Comparison of ENCODE assay signal across 25 cellular contexts in genomic region chr12:101901782-101902181, GRCh38.
"Had no signal": no experiment of that assay in that cellular context is flagged by ENCODE, and none has a peak within 500 bp of the region (broad histone marks: within the 10 kb centered on the region; RNA-seq: fewer than 3 reads in every experiment).

No MANE protein-coding gene starts in this region.

- ATAC-seq: activated CD4-positive, alpha-beta T cell treated with anti-CD3 and anti-CD28 coated beads for 36 hours; activated T-cell treated with anti-CD3 and anti-CD28 coated beads, Interleukin-2, amount 50 U/mL, for 4 hours; activated T-helper 17 cell treated with anti-CD3 and anti-CD28 coated beads, Interleukin-2, amount 50 U/mL, for 72 hours; esophagus mucosa; T-helper 17 cell had no signal

- DNase-seq: activated CD4-positive, alpha-beta memory T cell treated with anti-CD3 and anti-CD28 coated beads for 36 hours; activated CD4-positive, alpha-beta T cell treated with anti-CD3 and anti-CD28 coated beads for 36 hours; activated CD4-positive, alpha-beta T cell treated with anti-CD3 and anti-CD28 coated beads, Interleukin-2, amount 10 ng/mL, durations not matched to agents 24 days and 14 days; activated CD4-positive, CD25-positive, alpha-beta regulatory T cell; activated CD4-positive, CD25-positive, alpha-beta regulatory T cell treated with anti-CD3 and anti-CD28 coated beads, Interleukin-2, amount 50 U/mL, for 72 hours; activated CD8-positive, alpha-beta memory T cell treated with anti-CD3 and anti-CD28 coated beads for 24 hours; activated effector memory CD4-positive, alpha-beta T cell treated with Interleukin-2 at 50 U/mL for 16 hours; activated gamma-delta T cell treated with Interleukin-2 at 50 U/mL for 16 hours; activated naive CD4-positive, alpha-beta T cell treated with anti-CD3 and anti-CD28 coated beads, Interleukin-2, amount 50 U/mL, for 16 hours; activated naive CD4-positive, alpha-beta T cell treated with Interleukin-2 at 50 U/mL for 16 hours; activated T-cell treated with anti-CD3 and anti-CD28 coated beads, Interleukin-2, amount 50 U/mL, for 4 hours; amniotic stem cell; anterior cingulate cortex; brain microvascular endothelial cell; cortex of kidney; effector CD8-positive, alpha-beta T cell; foreskin fibroblast; glutamatergic neuron; T-helper 1 cell; T-helper 17 cell; T1000 had no signal

- H3K4me3 Mint-ChIP-seq: activated CD4-positive, alpha-beta memory T cell treated with anti-CD3 and anti-CD28 coated beads for 36 hours; activated CD4-positive, alpha-beta T cell treated with anti-CD3 and anti-CD28 coated beads for 36 hours; activated CD4-positive, alpha-beta T cell treated with anti-CD3 and anti-CD28 coated beads, Interleukin-2, amount 10 ng/mL, durations not matched to agents 24 days and 14 days; activated naive CD8-positive, alpha-beta T cell; activated T-cell treated with anti-CD3 and anti-CD28 coated beads, Interleukin-2, amount 50 U/mL, for 4 hours; activated T-helper 17 cell treated with anti-CD3 and anti-CD28 coated beads, Interleukin-2, amount 50 U/mL, for 72 hours; T-helper 17 cell; T-helper 2 cell treated with Interferon-gamma antibody and Interleukin-4, amounts not matched to agents 5 μg/mL and 100 μg/mL, for 36 hours had no signal

- H3K4me1 Mint-ChIP-seq: activated CD4-positive, alpha-beta T cell treated with anti-CD3 and anti-CD28 coated beads for 36 hours; activated CD4-positive, alpha-beta T cell treated with anti-CD3 and anti-CD28 coated beads, Interleukin-2, amount 10 ng/mL, durations not matched to agents 24 days and 14 days; activated T-helper 17 cell treated with anti-CD3 and anti-CD28 coated beads, Interleukin-2, amount 50 U/mL, for 72 hours; T-helper 17 cell had no signal

- H3K27ac Mint-ChIP-seq: activated CD4-positive, alpha-beta memory T cell treated with anti-CD3 and anti-CD28 coated beads for 36 hours; activated CD4-positive, alpha-beta T cell treated with anti-CD3 and anti-CD28 coated beads for 36 hours; activated CD4-positive, alpha-beta T cell treated with anti-CD3 and anti-CD28 coated beads, Interleukin-2, amount 10 ng/mL, durations not matched to agents 24 days and 14 days; activated naive CD8-positive, alpha-beta T cell; activated T-helper 17 cell treated with anti-CD3 and anti-CD28 coated beads, Interleukin-2, amount 50 U/mL, for 72 hours; T-helper 17 cell; T-helper 2 cell treated with Interferon-gamma antibody and Interleukin-4, amounts not matched to agents 5 μg/mL and 100 μg/mL, for 36 hours had no signal

- H3K27ac ChIP-seq: brain microvascular endothelial cell had no signal

- H3K27me3 Mint-ChIP-seq: activated CD4-positive, alpha-beta memory T cell treated with anti-CD3 and anti-CD28 coated beads for 36 hours; activated CD4-positive, alpha-beta T cell treated with anti-CD3 and anti-CD28 coated beads for 36 hours; activated CD4-positive, alpha-beta T cell treated with anti-CD3 and anti-CD28 coated beads, Interleukin-2, amount 10 ng/mL, durations not matched to agents 24 days and 14 days; activated naive CD8-positive, alpha-beta T cell; activated T-helper 17 cell treated with anti-CD3 and anti-CD28 coated beads, Interleukin-2, amount 50 U/mL, for 72 hours; T-helper 17 cell had no signal

- H3K36me3 Mint-ChIP-seq: activated CD4-positive, alpha-beta memory T cell treated with anti-CD3 and anti-CD28 coated beads for 36 hours had no signal

- H3K9me3 Mint-ChIP-seq: activated CD4-positive, alpha-beta memory T cell treated with anti-CD3 and anti-CD28 coated beads for 36 hours; activated CD4-positive, alpha-beta T cell treated with anti-CD3 and anti-CD28 coated beads, Interleukin-2, amount 10 ng/mL, durations not matched to agents 24 days and 14 days; activated T-cell treated with anti-CD3 and anti-CD28 coated beads, Interleukin-2, amount 50 U/mL, for 4 hours; activated T-helper 17 cell treated with anti-CD3 and anti-CD28 coated beads, Interleukin-2, amount 50 U/mL, for 72 hours; T-helper 2 cell treated with Interferon-gamma antibody and Interleukin-4, amounts not matched to agents 5 μg/mL and 100 μg/mL, for 36 hours had no signal

- H3K27me3 ChIP-seq: brain microvascular endothelial cell had no signal
